ENCODE assay signal across 32 cellular contexts in genomic region chr6:132446136-132446535, GRCh38. TPM values are rescaled to one million over a fixed set of nuclear protein-coding genes. Genes with fewer than 3 reads are reported as not detected.
A peak's percentile ranks its signal among the peaks of the same experiment; 100 is the strongest.
DNase-seq lines count a peak whose midpoint lies in the region; ATAC-seq, FAIRE-seq and TF ChIP-seq lines count a peak whose summit lies in the region.
"Had no signal": no experiment of that assay in that cellular context is flagged by ENCODE, and none has a peak within 500 bp of the region (broad histone marks: within the 10 kb centered on the region; RNA-seq: fewer than 3 reads in every experiment).

No MANE protein-coding gene starts in this region.

- no peak for TF ChIP-seq POLR2A in A549 (IDR thresholded peaks at IDR 0.05; ENCODE audit: low read length)

- BruUV-seq in PC-3 (replicated peaks; lab: Mats Ljungman, UMichigan) = no TSS peak

- H3K4me3 ChIP-seq in A549 = no peak overlapping the region
- no peak overlapping the region for H3K4me3 ChIP-seq in PC-3 (ENCODE audit: low read length)
- no peak overlapping the region for H3K4me3 ChIP-seq in endodermal cell (ENCODE audit: low read length)
- H3K4me3 ChIP-seq in osteoblast (ENCODE audit: insufficient read depth, low read length) = peak overlapping the region; percentile 21
- H3K4me3 ChIP-seq: heart right ventricle, SK-N-MC, skin epidermis, thoracic aorta had no signal

- no peaks in the 10 kb centered on the region for H3K27me3 Mint-ChIP-seq in endodermal cell (ENCODE audit: insufficient read depth)
- no peaks in the 10 kb centered on the region for H3K27me3 Mint-ChIP-seq in activated CD4-positive, alpha-beta T cell treated with anti-CD3 and anti-CD28 coated beads, Interleukin-2, amount 10 ng/mL, durations not matched to agents 7 days and 5 days
- H3K27me3 Mint-ChIP-seq: CD4-positive, alpha-beta memory T cell; central memory CD8-positive, alpha-beta T cell; naive B cell; T-helper 17 cell had no signal

- peaks cover 7% of the 10 kb centered on the region for H3F3A ChIP-seq in PC-3 (ENCODE audit: low read length, unreplicated experiment)

- no peak for FAIRE-seq in A549 (lab: Jason Lieb, UNC)
- FAIRE-seq: frontal cortex, HepG2, kidney, TTC549 had no signal

- H2AFZ ChIP-seq in PC-3 (ENCODE audit: low read length) (no peak overlapping the region), osteoblast (ENCODE audit: low read length) (no peak overlapping the region)

- no peak for TF ChIP-seq EP300 in A549 (IDR thresholded peaks at IDR 0.05)

- H3K36me3 ChIP-seq in PC-3 (ENCODE audit: low read depth, low read length) = no peaks in the 10 kb centered on the region; the same call in 1 of the 2 replicates
- peaks cover 7% of the 10 kb centered on the region for H3K36me3 ChIP-seq in endodermal cell (ENCODE audit: control insufficient read depth, insufficient read depth, low read length)
- H3K36me3 ChIP-seq in osteoblast (ENCODE audit: insufficient read depth, low read length) = peaks cover 4% of the 10 kb centered on the region
- H3K36me3 ChIP-seq: thoracic aorta had no signal

- DNase-seq in A549 (ENCODE audit: low read depth in 1 of 2, low spot score in 1 of 2) (no peak), PC-3 (no peak), endodermal cell (no peak), osteoblast (ENCODE audit: insufficient read length, low spot score, missing footprints) (no peak), posterior cingulate gyrus (no peak)
- no peak for DNase-seq in activated CD4-positive, alpha-beta T cell treated with anti-CD3 and anti-CD28 coated beads, Interleukin-2, amount 10 ng/mL, durations not matched to agents 7 days and 5 days
- DNase-seq: 8988T; activated CD4-positive, alpha-beta T cell treated with anti-CD3 and anti-CD28 coated beads, Interleukin-2, amount 50 U/mL, for 48 hours; activated T-cell treated with anti-CD3 and anti-CD28 coated beads, Interleukin-2, amount 50 U/mL, for 48 hours; CD4-positive, alpha-beta memory T cell; H9; heart right ventricle; Karpas-422; kidney; midbrain; naive B cell; NCI-H1436; NCI-H226; NCI-H748 treated with DMSO at 0.1 percent for 48 hours; stimulated activated naive CD8-positive, alpha-beta T cell treated with anti-CD3 and anti-CD28 coated beads, Interleukin-15, Interleukin-2, amounts not matched to agents 100 U/mL and 50 U/mL, for 24 hours; T-helper 17 cell had no signal

- TF ChIP-seq CTCF in A549 (IDR thresholded peaks at IDR 0.05) = no peak
- no peak for TF ChIP-seq CTCF in PC-3 (conservative IDR thresholded peaks at IDR 0.05; ENCODE audit: low read depth, low read length)
- no peak for TF ChIP-seq CTCF in endodermal cell (conservative IDR thresholded peaks at IDR 0.05)
- no peak for TF ChIP-seq CTCF in osteoblast (IDR thresholded peaks at IDR 0.05; ENCODE audit: extremely low read depth, low read depth, low read length)

- H4K20me1 ChIP-seq in PC-3 (ENCODE audit: low read length) = no peaks in the 10 kb centered on the region
- no peaks in the 10 kb centered on the region for H4K20me1 ChIP-seq in osteoblast (ENCODE audit: insufficient read depth, low read length)

- H3K4me2 ChIP-seq in A549 (peak overlapping the region; percentile 62), PC-3 (ENCODE audit: low read length) (peak overlapping the region; percentile 58), osteoblast (ENCODE audit: insufficient read depth, low read length) (peak overlapping the region; percentile 69)

- POLR2A ChIA-PET in A549 (lab: Yijun Ruan, JAX) (no interaction called here), PC-3 (lab: Charles Lee; ENCODE audit: unreplicated experiment) (no interaction called here)
- POLR2A ChIA-PET in activated CD4-positive, alpha-beta T cell treated with anti-CD3 and anti-CD28 coated beads, Interleukin-2, amount 10 ng/mL, durations not matched to agents 7 days and 5 days (lab: Charles Lee) = no interaction called here

- H3K27ac ChIP-seq in A549 (peak overlapping the region; percentile 43 to 59; a peak in 4 of 6 replicates), PC-3 (ENCODE audit: low read length) (peak overlapping the region; percentile 75), endodermal cell (ENCODE audit: low read depth, low read length) (peak overlapping the region; percentile 78), osteoblast (ENCODE audit: low read depth, low read length) (peak overlapping the region; percentile 87)
- H3K27ac ChIP-seq: heart right ventricle, RWPE1, SK-N-MC, thoracic aorta had no signal

- H3K27ac Mint-ChIP-seq in endodermal cell = no peak overlapping the region
- H3K27ac Mint-ChIP-seq in activated CD4-positive, alpha-beta T cell treated with anti-CD3 and anti-CD28 coated beads, Interleukin-2, amount 10 ng/mL, durations not matched to agents 7 days and 5 days = no peak overlapping the region
- H3K27ac Mint-ChIP-seq: CD4-positive, alpha-beta memory T cell; H9; T-helper 17 cell had no signal

- H3K4me1 ChIP-seq in A549 (peaks cover 20% of the 10 kb centered on the region), PC-3 (ENCODE audit: insufficient read depth, low read length) (peaks cover 32% of the 10 kb centered on the region), endodermal cell (ENCODE audit: control insufficient read depth, insufficient read depth, low read length) (no peaks in the 10 kb centered on the region), osteoblast (ENCODE audit: insufficient read depth, low read length) (peaks cover 36% of the 10 kb centered on the region)
- H3K4me1 ChIP-seq: heart right ventricle had no signal

- H3K9me3 Mint-ChIP-seq in endodermal cell = peaks cover 19% of the 10 kb centered on the region
- H3K9me3 Mint-ChIP-seq in activated CD4-positive, alpha-beta T cell treated with anti-CD3 and anti-CD28 coated beads, Interleukin-2, amount 10 ng/mL, durations not matched to agents 7 days and 5 days = peaks cover 9% of the 10 kb centered on the region

- ATAC-seq in A549 (no peak), PC-3 (no peak), HG02981 (IDR thresholded peaks at IDR 0.05; ENCODE audit: unreplicated experiment) (no peak), GM18907 (IDR thresholded peaks at IDR 0.05; ENCODE audit: unreplicated experiment) (no peak)
- ATAC-seq: esophagus mucosa; heart right ventricle; HepG2; stimulated activated naive CD8-positive, alpha-beta T cell treated with anti-CD3 and anti-CD28 coated beads, Interleukin-15, Interleukin-2, amounts not matched to agents 100 U/mL and 50 U/mL, for 24 hours; T-helper 17 cell had no signal

- H3K9ac ChIP-seq in PC-3 (ENCODE audit: low read length) (no peak overlapping the region), endodermal cell (ENCODE audit: extremely low read depth, low read length, poor library complexity, severe bottlenecking) (no peak overlapping the region)

- intact Hi-C loops in PC-3 (cut with micrococcal nuclease) = no loop called here
- intact Hi-C loops in posterior cingulate gyrus (cut with DNase I) = no loop called here

- H3K9me3 ChIP-seq in A549 (peaks cover 17% of the 10 kb centered on the region), PC-3 (ENCODE audit: low read length) (no peaks in the 10 kb centered on the region), endodermal cell (ENCODE audit: control insufficient read depth, low read length) (peaks cover 20% of the 10 kb centered on the region), osteoblast (ENCODE audit: low read depth, low read length) (no peaks in the 10 kb centered on the region)

- H3K9me2 ChIP-seq in PC-3 (replicated peaks; ENCODE audit: low read length) = no peaks in the 10 kb centered on the region

- CTCF ChIA-PET in A549 (lab: Yijun Ruan, JAX) = interaction anchor here (0.5 to 1.9 kb wide), 5 partner anchors 10 to 531 kb away, joined by 3 to 5 read pairs (median 5); no protein-coding TSS in a partner anchor
- CTCF ChIA-PET in PC-3 (lab: Charles Lee) = no interaction called here
- CTCF ChIA-PET in activated CD4-positive, alpha-beta T cell treated with anti-CD3 and anti-CD28 coated beads, Interleukin-2, amount 10 ng/mL, durations not matched to agents 7 days and 5 days (lab: Charles Lee) = no interaction called here

- peaks cover 13% of the 10 kb centered on the region for H3K36me3 Mint-ChIP-seq in endodermal cell (ENCODE audit: low read depth)
- peaks cover 7% of the 10 kb centered on the region for H3K36me3 Mint-ChIP-seq in activated CD4-positive, alpha-beta T cell treated with anti-CD3 and anti-CD28 coated beads, Interleukin-2, amount 10 ng/mL, durations not matched to agents 7 days and 5 days (ENCODE audit: low read depth)

- H3K79me2 ChIP-seq in PC-3 (ENCODE audit: low read length) = no peaks in the 10 kb centered on the region
- H3K79me2 ChIP-seq in osteoblast (ENCODE audit: insufficient read depth, low read length) = no peaks in the 10 kb centered on the region

- 93% methylated on average over 3 of the region's 3 CpGs for WGBS in A549 (ENCODE audit: missing lambda C conversion rate)
- WGBS in endodermal cell (ENCODE audit: insufficient coverage in 1 of 2, insufficient read length in 1 of 2), 2 experiments = 78 to 93% methylated on average over 1 to 3 of the region's 3 CpGs

- H3K27me3 ChIP-seq in PC-3 (ENCODE audit: low read length) (no peaks in the 10 kb centered on the region), endodermal cell (ENCODE audit: control insufficient read depth, insufficient read depth, low read length, poor library complexity, severe bottlenecking) (no peaks in the 10 kb centered on the region), osteoblast (ENCODE audit: insufficient read depth, low read length) (no peaks in the 10 kb centered on the region)
- H3K27me3 ChIP-seq: heart right ventricle had no signal

- H3K4me3 Mint-ChIP-seq in endodermal cell = no peak overlapping the region
- H3K4me3 Mint-ChIP-seq in activated CD4-positive, alpha-beta T cell treated with anti-CD3 and anti-CD28 coated beads, Interleukin-2, amount 10 ng/mL, durations not matched to agents 7 days and 5 days = no peak overlapping the region
- H3K4me3 Mint-ChIP-seq: CD4-positive, alpha-beta memory T cell; central memory CD8-positive, alpha-beta T cell; H9; naive B cell; T-helper 17 cell had no signal

- peaks cover 16% of the 10 kb centered on the region for H3K4me1 Mint-ChIP-seq in endodermal cell
- H3K4me1 Mint-ChIP-seq in activated CD4-positive, alpha-beta T cell treated with anti-CD3 and anti-CD28 coated beads, Interleukin-2, amount 10 ng/mL, durations not matched to agents 7 days and 5 days = no peaks in the 10 kb centered on the region
- H3K4me1 Mint-ChIP-seq: CD4-positive, alpha-beta memory T cell; central memory CD8-positive, alpha-beta T cell; T-helper 17 cell had no signal

- no peak for TF ChIP-seq RAD21 in A549 (conservative IDR thresholded peaks at IDR 0.05 in 1 of 2, IDR thresholded peaks at IDR 0.05 in 1 of 2)

RNA-seq across cellular contexts. Expression of gene MOXD1, which starts 44.9 kb away (rescaled TPM):
- polyA plus RNA-seq in A549 (2011; rRNA removed) (1.4 and 1.5 TPM in 2 replicates), A549 (2017; fragmentation: RNase III; extraction: RNeasy Plus Mini Kit Qiagen cat#74134 plus additional on column Dnase treatment) (2.4 to 3.0 TPM (median 2.6 TPM) in 3 replicates)
- polyA plus RNA-seq in A549 (2012; cell fraction: cytosol; rRNA removed) = 0.32 and 0.39 TPM in 2 replicates
- 0.23 and 0.43 TPM in 2 replicates for polyA plus RNA-seq in A549 (2012; cell fraction: nucleus; rRNA removed)
- 0.50 and 1.1 TPM in 2 replicates for polyA minus RNA-seq in A549 (2011; rRNA and poly(A)+ RNA removed)
- total RNA-seq in PC-3 (2014; rRNA removed) (5.0 and 9.9 TPM in 2 replicates), endodermal cell (1 to 10 TPM; 1.3 to 3.2 TPM), osteoblast (17.1 and 19.5 TPM in 2 replicates)
- polyA plus RNA-seq in endodermal cell (2013, experiment 1 of 2) = 10.3 TPM
- 7.9 TPM for polyA plus RNA-seq in endodermal cell (2013, experiment 2 of 2)
- total RNA-seq in activated CD4-positive, alpha-beta T cell treated with anti-CD3 and anti-CD28 coated beads, Interleukin-2, amount 10 ng/mL, durations not matched to agents 7 days and 5 days = not detected
- total RNA-seq: CD4-positive, alpha-beta memory T cell; HepG2; T-helper 17 cell had no signal
- polyA plus RNA-seq: CD4-positive, alpha-beta memory T cell had no signal
